Comparison of ENCODE assay signal across 14 cellular contexts in the genomic region with DNA sequence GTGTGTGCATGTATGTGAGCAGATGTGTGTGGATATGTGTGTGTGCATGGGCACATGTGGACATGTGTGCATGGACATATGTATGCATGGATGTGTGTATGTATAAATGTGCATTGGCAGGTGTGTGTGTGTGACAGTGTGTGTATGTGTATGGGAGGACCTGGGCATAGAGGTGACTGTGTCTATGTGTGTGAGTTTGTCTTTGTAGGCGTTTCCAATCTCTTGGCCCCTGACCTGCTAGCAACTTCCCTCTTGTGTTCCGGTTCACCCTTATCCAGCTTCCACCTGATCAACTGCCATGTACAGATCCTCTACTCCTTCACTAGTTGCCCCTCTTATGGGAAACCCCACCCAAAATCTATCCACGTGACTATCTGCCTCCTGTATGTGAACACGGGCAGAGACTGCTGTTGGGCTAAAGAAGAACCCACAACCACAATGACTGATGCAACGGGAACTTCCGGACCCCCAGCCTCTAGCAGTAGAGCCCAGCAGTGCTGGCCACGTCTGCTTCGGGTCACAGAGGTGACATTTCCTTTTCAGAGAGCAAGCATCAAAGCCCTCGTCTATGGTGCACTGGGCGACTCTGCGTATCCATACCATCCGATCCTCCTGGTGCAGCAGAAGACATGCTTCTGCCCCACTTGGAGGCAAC. TPM values are rescaled to one million over a fixed set of nuclear protein-coding genes. Genes with fewer than 3 reads are reported as not detected.
DNase-seq lines count a peak whose midpoint lies in the region.
"Had no signal": no experiment of that assay in that cellular context is flagged by ENCODE, and none has a peak within 500 bp of the region (broad histone marks: within the 10 kb centered on the region; RNA-seq: fewer than 3 reads in every experiment).

No MANE protein-coding gene starts in this region.

- in situ Hi-C loops in KBM-7 (cut with MboI; ENCODE audit: low pct_unique_long_range_greater_than_20kb, low sequenced_read_pairs) = loop anchor here (25.0 kb wide), 1 partner anchor 1282 kb away; no protein-coding TSS in a partner anchor

- intact Hi-C loops in activated CD4-positive, alpha-beta T cell treated with anti-CD3 and anti-CD28 coated beads, Interleukin-2, amount 10 ng/mL, durations not matched to agents 24 days and 14 days (cut with micrococcal nuclease) = loop anchor here (5.0 kb wide), 1 partner anchor 1292 kb away; no protein-coding TSS in a partner anchor
- intact Hi-C loops in posterior vena cava (cut with DNase I) = no loop called here

- CTCF ChIA-PET in activated CD4-positive, alpha-beta memory T cell treated with anti-CD3 and anti-CD28 coated beads, Interleukin-2, amount 10 ng/mL, durations not matched to agents 7 days and 5 days (lab: Charles Lee) = interaction anchor here (0.8 to 1.7 kb wide), 2 partner anchors 18 to 522 kb away, joined by 3 to 7 read pairs; no protein-coding TSS in a partner anchor

- peaks cover 7% of the 10 kb centered on the region for H3K9me3 Mint-ChIP-seq in activated CD4-positive, alpha-beta T cell treated with anti-CD3 and anti-CD28 coated beads, Interleukin-2, amount 10 ng/mL, durations not matched to agents 24 days and 14 days
- H3K9me3 Mint-ChIP-seq in activated CD4-positive, alpha-beta memory T cell treated with anti-CD3 and anti-CD28 coated beads, Interleukin-2, amount 10 ng/mL, durations not matched to agents 7 days and 5 days = no peaks in the 10 kb centered on the region

- peak; percentile 77 for DNase-seq in activated CD4-positive, alpha-beta T cell treated with anti-CD3 and anti-CD28 coated beads, Interleukin-2, amount 10 ng/mL, durations not matched to agents 24 days and 14 days
- no peak for DNase-seq in activated CD4-positive, alpha-beta T cell treated with anti-CD3 and anti-CD28 coated beads, Interleukin-2, amount 50 U/mL, for 1 hour
- DNase-seq in KBM-7 (peak; percentile 42), posterior vena cava (ENCODE audit: low spot score) (peak; percentile 50), GM03348 (ENCODE audit: low spot score) (no peak), AG08395 (ENCODE audit: low spot score) (no peak), COLO668 (lab: John Stamatoyannopoulos, UW; ENCODE audit: unreplicated experiment) (no peak)
- DNase-seq in activated CD4-positive, alpha-beta memory T cell treated with anti-CD3 and anti-CD28 coated beads, Interleukin-2, amount 10 ng/mL, durations not matched to agents 7 days and 5 days = peak; percentile 63
- DNase-seq: activated CD4-positive, alpha-beta T cell treated with anti-CD3 and anti-CD28 coated beads, Interleukin-2, amount 50 U/mL, for 4 hours; DMS153; lower lobe of right lung; NCI-H2029 treated with DMSO at 0.1 percent for 48 hours; occipital lobe; thyroid gland had no signal

- peak overlapping the region; percentile 40 for H3K27ac Mint-ChIP-seq in activated CD4-positive, alpha-beta T cell treated with anti-CD3 and anti-CD28 coated beads, Interleukin-2, amount 10 ng/mL, durations not matched to agents 24 days and 14 days
- peak overlapping the region; percentile 23 for H3K27ac Mint-ChIP-seq in activated CD4-positive, alpha-beta memory T cell treated with anti-CD3 and anti-CD28 coated beads, Interleukin-2, amount 10 ng/mL, durations not matched to agents 7 days and 5 days

- H3K4me3 Mint-ChIP-seq in activated CD4-positive, alpha-beta T cell treated with anti-CD3 and anti-CD28 coated beads, Interleukin-2, amount 10 ng/mL, durations not matched to agents 24 days and 14 days = peak overlapping the region; percentile 5
- H3K4me3 Mint-ChIP-seq in activated CD4-positive, alpha-beta memory T cell treated with anti-CD3 and anti-CD28 coated beads, Interleukin-2, amount 10 ng/mL, durations not matched to agents 7 days and 5 days = no peak overlapping the region

- H3K27me3 Mint-ChIP-seq in activated CD4-positive, alpha-beta T cell treated with anti-CD3 and anti-CD28 coated beads, Interleukin-2, amount 10 ng/mL, durations not matched to agents 24 days and 14 days = peaks cover 65% of the 10 kb centered on the region
- H3K27me3 Mint-ChIP-seq in activated CD4-positive, alpha-beta memory T cell treated with anti-CD3 and anti-CD28 coated beads, Interleukin-2, amount 10 ng/mL, durations not matched to agents 7 days and 5 days = peaks cover 71% of the 10 kb centered on the region

- POLR2A ChIA-PET in activated CD4-positive, alpha-beta memory T cell treated with anti-CD3 and anti-CD28 coated beads, Interleukin-2, amount 10 ng/mL, durations not matched to agents 7 days and 5 days (lab: Charles Lee) = no interaction called here

- peaks cover 10% of the 10 kb centered on the region for H3K4me1 Mint-ChIP-seq in activated CD4-positive, alpha-beta T cell treated with anti-CD3 and anti-CD28 coated beads, Interleukin-2, amount 10 ng/mL, durations not matched to agents 24 days and 14 days
- peaks cover 16% of the 10 kb centered on the region for H3K4me1 Mint-ChIP-seq in activated CD4-positive, alpha-beta memory T cell treated with anti-CD3 and anti-CD28 coated beads, Interleukin-2, amount 10 ng/mL, durations not matched to agents 7 days and 5 days

- no peaks in the 10 kb centered on the region for H3K36me3 Mint-ChIP-seq in activated CD4-positive, alpha-beta T cell treated with anti-CD3 and anti-CD28 coated beads, Interleukin-2, amount 10 ng/mL, durations not matched to agents 24 days and 14 days (ENCODE audit: low read depth)
- no peaks in the 10 kb centered on the region for H3K36me3 Mint-ChIP-seq in activated CD4-positive, alpha-beta memory T cell treated with anti-CD3 and anti-CD28 coated beads, Interleukin-2, amount 10 ng/mL, durations not matched to agents 7 days and 5 days (ENCODE audit: low read depth)

RNA-seq across cellular contexts. Expression of gene GADD45G, which starts 24.9 kb away (rescaled TPM):
- total RNA-seq in activated CD4-positive, alpha-beta T cell treated with anti-CD3 and anti-CD28 coated beads, Interleukin-2, amount 10 ng/mL, durations not matched to agents 24 days and 14 days = 19.8 and 20.0 TPM in 2 replicates
- total RNA-seq in activated CD4-positive, alpha-beta memory T cell treated with anti-CD3 and anti-CD28 coated beads, Interleukin-2, amount 10 ng/mL, durations not matched to agents 7 days and 5 days = 10 to 100 TPM; 40.0 to 40.4 TPM
- 10 to 100 TPM in 1 of 2 donors, 1 to 10 TPM in 1; 9.2 to 20.7 TPM for total RNA-seq in posterior vena cava

Comparison
In these comparisons a context has a peak if more than half of its experiments do, and no peak if none do; other contexts are left out.
1. DNase-seq: peak in activated CD4-positive, alpha-beta T cell treated with anti-CD3 and anti-CD28 coated beads, Interleukin-2, amount 10 ng/mL, durations not matched to agents 24 days and 14 days (single experiment), KBM-7 (single experiment), activated CD4-positive, alpha-beta memory T cell treated with anti-CD3 and anti-CD28 coated beads, Interleukin-2, amount 10 ng/mL, durations not matched to agents 7 days and 5 days (single experiment) and posterior vena cava (single experiment); none in activated CD4-positive, alpha-beta T cell treated with anti-CD3 and anti-CD28 coated beads, Interleukin-2, amount 50 U/mL, for 1 hour (single experiment), GM03348 (single experiment), AG08395 (single experiment) and COLO668 (single experiment).